Comparison of ENCODE assay signal across 9 cellular contexts in the genomic region with DNA sequence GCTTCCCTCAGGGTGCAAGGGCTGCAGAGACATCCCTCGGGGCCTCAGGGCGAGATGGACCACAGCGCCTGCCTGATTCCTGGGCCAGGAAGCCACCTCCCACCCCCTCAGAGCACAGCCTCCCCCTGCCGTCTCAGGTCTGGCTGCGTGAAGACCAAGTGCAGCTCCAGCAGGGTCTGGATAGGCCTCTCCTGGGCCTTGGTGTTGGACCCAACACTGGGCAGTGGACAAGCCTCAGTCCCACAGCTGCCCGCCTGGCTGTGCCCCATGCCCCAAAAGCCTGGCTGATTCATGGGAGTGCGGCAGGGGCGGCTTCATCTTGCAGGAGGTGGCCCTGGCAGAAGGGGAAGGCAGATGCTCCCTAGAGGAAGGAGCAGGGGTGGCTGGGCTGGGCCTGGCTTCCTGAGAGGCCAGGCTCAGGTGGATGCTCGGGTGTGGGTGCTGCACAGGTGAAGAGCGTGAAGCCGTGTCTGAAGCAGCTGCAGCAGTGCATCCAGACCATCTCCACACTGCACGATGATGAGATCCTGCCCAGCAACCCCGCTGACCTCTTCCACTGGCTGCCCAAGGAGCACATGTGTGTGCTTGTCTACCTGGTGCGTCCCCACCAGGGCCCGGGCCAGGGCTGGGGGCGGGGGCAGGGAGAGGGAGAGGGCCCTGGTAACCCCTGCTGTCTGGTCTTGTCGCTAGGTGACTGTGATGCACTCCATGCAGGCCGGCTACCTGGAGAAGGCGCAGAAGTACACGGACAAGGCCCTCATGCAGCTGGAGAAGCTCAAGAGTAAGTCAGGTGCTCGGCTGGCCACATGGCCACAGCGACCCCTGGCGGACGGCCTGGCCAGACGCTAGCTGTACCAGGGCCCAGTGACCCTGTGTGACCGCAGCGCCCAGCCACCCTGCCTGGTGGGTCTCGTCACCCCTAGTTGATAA. TPM values are rescaled to one million over a fixed set of nuclear protein-coding genes. Genes with fewer than 3 reads are reported as not detected.
DNase-seq lines count a peak whose midpoint lies in the region; ATAC-seq and TF ChIP-seq lines count a peak whose summit lies in the region.
"Had no signal": no experiment of that assay in that cellular context is flagged by ENCODE, and none has a peak within 500 bp of the region (broad histone marks: within the 10 kb centered on the region; RNA-seq: fewer than 3 reads in every experiment).

No MANE protein-coding gene starts in this region.

- no peak for TF ChIP-seq EP300 in Ishikawa (IDR thresholded peaks at IDR 0.05; ENCODE audit: borderline replicate concordance)
- no peak for TF ChIP-seq EP300 in esophagus muscularis mucosa (IDR thresholded peaks at IDR 0.05)

- H3K36me3 Mint-ChIP-seq in neural crest cell (ENCODE audit: low read depth): peaks cover 13% of the 10 kb centered on the region

- WGBS in esophagus muscularis mucosa: 66% methylated on average over 20 of the region's 28 CpGs

- no peak for TF ChIP-seq POLR2A in esophagus muscularis mucosa (IDR thresholded peaks at IDR 0.05; ENCODE audit: low read depth)
- no peak for TF ChIP-seq POLR2A in GM18505 (IDR thresholded peaks at IDR 0.05; ENCODE audit: borderline replicate concordance, extremely low read depth, insufficient read depth, insufficient read length)

- H4K20me1 ChIP-seq in DOHH2 (ENCODE audit: control insufficient read depth, insufficient read depth, low read depth, low read length): no peaks in the 10 kb centered on the region

- H3K4me1 ChIP-seq in DOHH2 (ENCODE audit: control insufficient read depth, low read length) (no peaks in the 10 kb centered on the region), esophagus muscularis mucosa (peaks cover 0 to 8% (median 0%) of the 10 kb centered on the region in 4 donors)

- no peak overlapping the region for H3K27ac ChIP-seq in DOHH2 (ENCODE audit: low read depth, low read length)
- H3K27ac ChIP-seq in esophagus muscularis mucosa (replicated peaks in 1 of 4): no peak overlapping the region

- H3K9me3 ChIP-seq in DOHH2 (ENCODE audit: control insufficient read depth, insufficient read depth, low read length): no peaks in the 10 kb centered on the region
- no peaks in the 10 kb centered on the region for H3K9me3 ChIP-seq in esophagus muscularis mucosa

- no peaks in the 10 kb centered on the region for H3K27me3 Mint-ChIP-seq in neural crest cell (ENCODE audit: low read depth)

- no peaks in the 10 kb centered on the region for H3F3A ChIP-seq in DOHH2 (ENCODE audit: control insufficient read depth, insufficient read depth)

- peak overlapping the region; percentile 35 for H3K27ac Mint-ChIP-seq in neural crest cell (ENCODE audit: unreplicated experiment)
- H3K27ac Mint-ChIP-seq: T-helper 1 cell treated with Interleukin-12 subunit alpha and Interleukin-12 subunit beta and Interleukin-4 antibody, amounts not matched to agents 30 μg/mL and 1 μg/mL, for 36 hours had no signal

- H3K9me2 ChIP-seq in DOHH2 (replicated peaks; ENCODE audit: control insufficient read depth, low read length): no peaks in the 10 kb centered on the region

- H3K27me3 ChIP-seq in DOHH2 (ENCODE audit: control insufficient read depth, low read length) (no peaks in the 10 kb centered on the region), esophagus muscularis mucosa (no peaks in the 10 kb centered on the region)

- no peaks in the 10 kb centered on the region for H3K4me1 Mint-ChIP-seq in neural crest cell

- H3K4me3 Mint-ChIP-seq in neural crest cell: no peak overlapping the region
- H3K4me3 Mint-ChIP-seq: T-helper 1 cell treated with Interleukin-12 subunit alpha and Interleukin-12 subunit beta and Interleukin-4 antibody, amounts not matched to agents 30 μg/mL and 1 μg/mL, for 36 hours had no signal

- H3K4me3 ChIP-seq in DOHH2 (ENCODE audit: low read length) (no peak overlapping the region), esophagus muscularis mucosa (no peak overlapping the region)

- H3K79me2 ChIP-seq in DOHH2 (ENCODE audit: control insufficient read depth, low read length): no peaks in the 10 kb centered on the region

- peak; percentile 73 for TF ChIP-seq RAD21 in Ishikawa (IDR thresholded peaks at IDR 0.05; ENCODE audit: low read depth)

- no peaks in the 10 kb centered on the region for H3K9me3 Mint-ChIP-seq in neural crest cell
- H3K9me3 Mint-ChIP-seq: T-helper 1 cell treated with Interleukin-12 subunit alpha and Interleukin-12 subunit beta and Interleukin-4 antibody, amounts not matched to agents 30 μg/mL and 1 μg/mL, for 36 hours had no signal

- DNase-seq in RPMI7951 (ENCODE audit: low read depth) (peak; percentile 37), esophagus muscularis mucosa (ENCODE audit: extremely low spot score) (no peak), neural crest cell (ENCODE audit: low read depth, low spot score) (peak; percentile 75), NCI-H774 (lab: John Stamatoyannopoulos, UW) (no peak)

- no peak overlapping the region for H3K4me2 ChIP-seq in DOHH2 (ENCODE audit: low read length)

- H3K36me3 ChIP-seq in DOHH2 (ENCODE audit: control insufficient read depth, low read length) (peaks cover 77% of the 10 kb centered on the region), esophagus muscularis mucosa (peaks cover 90 to 100% (median 99%) of the 10 kb centered on the region in 4 donors)

- ATAC-seq in HG03457 (IDR thresholded peaks at IDR 0.05; ENCODE audit: unreplicated experiment): no peak
- ATAC-seq in GM18505 (IDR thresholded peaks at IDR 0.05; ENCODE audit: unreplicated experiment): no peak

- TF ChIP-seq CTCF in DOHH2 (IDR thresholded peaks at IDR 0.05; ENCODE audit: low read depth, low read length, poor library complexity, severe bottlenecking): peak; percentile 82
- peak; percentile 63 to 87 (median 70) for TF ChIP-seq CTCF in esophagus muscularis mucosa (IDR thresholded peaks at IDR 0.05)
- TF ChIP-seq CTCF in neural crest cell (conservative IDR thresholded peaks at IDR 0.05): peak; percentile 91

- intact Hi-C loops in esophagus muscularis mucosa (cut with DNase I): no loop called here

TF ChIP-seq in Ishikawa, 13 proteins besides CTCF, POLR2A, EP300 and RAD21:
- TF ChIP-seq REST (IDR thresholded peaks at IDR 0.05; ENCODE audit: low read depth) (no peak), MAX (IDR thresholded peaks at IDR 0.05) (peak; percentile 56; the same call in 1 of the 2 replicates), ZBTB7A (IDR thresholded peaks at IDR 0.05; ENCODE audit: low read depth) (no peak), FOXM1 (IDR thresholded peaks at IDR 0.05; ENCODE audit: borderline replicate concordance, low read depth) (no peak), EGR1 (IDR thresholded peaks at IDR 0.05) (no peak), CEBPB (IDR thresholded peaks at IDR 0.05) (no peak)
- TF ChIP-seq, protein P1, sequence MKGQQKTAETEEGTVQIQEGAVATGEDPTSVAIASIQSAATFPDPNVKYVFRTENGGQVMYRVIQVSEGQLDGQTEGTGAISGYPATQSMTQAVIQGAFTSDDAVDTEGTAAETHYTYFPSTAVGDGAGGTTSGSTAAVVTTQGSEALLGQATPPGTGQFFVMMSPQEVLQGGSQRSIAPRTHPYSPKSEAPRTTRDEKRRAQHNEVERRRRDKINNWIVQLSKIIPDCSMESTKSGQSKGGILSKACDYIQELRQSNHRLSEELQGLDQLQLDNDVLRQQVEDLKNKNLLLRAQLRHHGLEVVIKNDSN (IDR thresholded peaks at IDR 0.05): peak; percentile 50; the same call in 1 of the 2 replicates

RNA-seq across cellular contexts. Expression of gene MAU2, which starts 21.7 kb away (rescaled TPM):
- 15.6 and 22.6 TPM in 2 replicates for total RNA-seq in RPMI7951 (2014; rRNA removed; shearing (Covaris generic))
- 10 to 100 TPM; 27.4 to 47.8 (median 37.6) TPM for total RNA-seq in esophagus muscularis mucosa
- 68.8 and 70.8 TPM in 2 replicates for total RNA-seq in neural crest cell

RNA-seq across cellular contexts. Expression of gene SUGP1, which starts 22.0 kb away (rescaled TPM):
- total RNA-seq in RPMI7951 (2014; rRNA removed; shearing (Covaris generic)): 11.7 and 29.3 TPM in 2 replicates
- total RNA-seq in esophagus muscularis mucosa (10 to 100 TPM; 26.0 to 43.8 (median 30.8) TPM), neural crest cell (89.9 and 101 TPM in 2 replicates)

Comparison
In these comparisons a context has a peak if more than half of its experiments do, and no peak if none do; other contexts are left out.
1. DNase-seq: peak in RPMI7951 (single experiment) and neural crest cell (single experiment); none in esophagus muscularis mucosa (single experiment) and NCI-H774 (single experiment).
2. Peak in every context shown above with its lines, with median percentiles within 50 percentile points of each other: CTCF ChIP-seq.